Comparison of ENCODE assay signal across 8 cellular contexts in the genomic region with DNA sequence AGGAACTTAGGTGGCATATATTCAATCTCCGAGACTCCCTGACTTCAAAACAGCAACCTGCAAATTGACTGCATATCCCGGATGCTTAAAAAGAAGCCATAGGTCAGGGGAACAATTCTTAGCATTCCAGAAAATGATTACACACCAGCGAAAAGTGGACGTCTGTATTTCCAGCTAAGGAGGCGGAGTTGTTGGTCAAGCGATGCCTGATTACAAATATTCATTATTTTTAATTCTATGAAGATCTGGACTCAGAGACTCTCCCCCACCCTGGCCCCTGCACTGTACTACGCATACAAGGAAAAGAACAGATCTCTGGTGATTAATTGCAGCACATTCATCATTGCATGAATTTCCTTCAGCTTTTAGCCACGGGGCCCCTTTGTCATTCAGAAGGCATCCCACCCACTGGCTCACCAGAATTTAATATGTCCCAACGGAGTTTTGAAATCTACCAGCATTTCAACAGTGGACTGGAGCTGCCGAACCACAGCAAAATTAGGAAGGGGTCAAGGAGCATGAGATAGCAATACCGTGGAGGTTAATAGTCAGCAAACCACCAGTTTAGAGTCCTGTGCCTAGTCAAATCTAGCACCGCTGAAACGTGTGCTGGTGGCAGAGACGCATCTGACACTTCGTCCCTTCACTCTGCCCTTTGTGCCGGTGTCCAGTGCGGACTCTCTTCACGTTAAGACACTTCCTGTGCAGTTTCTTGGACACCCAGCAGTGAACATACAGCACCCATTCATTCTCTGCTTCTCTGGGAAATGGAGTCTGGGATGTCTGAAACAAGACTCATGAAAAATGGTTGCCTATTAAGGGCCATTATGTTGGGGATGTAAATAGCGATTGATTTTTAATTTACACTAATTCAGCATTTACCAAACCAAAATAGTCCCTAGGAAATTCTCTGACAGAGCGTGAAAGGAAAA. TPM values are rescaled to one million over a fixed set of nuclear protein-coding genes. Genes with fewer than 3 reads are reported as not detected.
A peak's percentile ranks its signal among the peaks of the same experiment; 100 is the strongest.
DNase-seq lines count a peak whose midpoint lies in the region; ATAC-seq, FAIRE-seq and TF ChIP-seq lines count a peak whose summit lies in the region.
"Not testable (repeated sequence)": the region's sequence is repeated elsewhere in the genome, so short reads cannot be mapped to it uniquely, and the experiment has no call there.

No MANE protein-coding gene starts in this region.

- not testable (repeated sequence) for H3K23ac ChIP-seq in neuronal stem cell (ENCODE audit: low read depth, low read length, poor library complexity)

- H2AFZ ChIP-seq in GM23338: not testable (repeated sequence)
- peak overlapping the region; percentile 5 for H2AFZ ChIP-seq in neuronal stem cell (ENCODE audit: low read length)

- not testable (repeated sequence) for H3K36me3 ChIP-seq in GM23338 (ENCODE audit: insufficient read depth); SJSA1; neuronal stem cell (replicated peaks in 1 of 2; ENCODE audit: control insufficient read depth in 2 of 2, insufficient read depth in 2 of 2, low read length in 2 of 2); spleen

- H3K27ac Mint-ChIP-seq in GM23338 (peak overlapping the region; percentile 95), chondrocyte (ENCODE audit: unreplicated experiment) (peak overlapping the region; percentile 100)

- WGBS in neuronal stem cell (ENCODE audit: extremely low coverage in 2 of 2, insufficient read length in 2 of 2, insufficient replicate concordance in 1 of 2), 2 donors: no CpG with 5 or more reads among the region's 20 CpGs
- WGBS in spleen, 5 donors: 45 to 76% (median 68%) methylated on average over 13 to 17 of the region's 20 CpGs

- not testable (repeated sequence) for H2BK12ac ChIP-seq in neuronal stem cell (ENCODE audit: low read length)

- H3K79me2 ChIP-seq in GM23338 (replicated peaks; ENCODE audit: insufficient read depth): not testable (repeated sequence)

- H2BK15ac ChIP-seq in neuronal stem cell (ENCODE audit: low read length): not testable (repeated sequence)

- not testable (repeated sequence) for ATAC-seq in GM23338

- not testable (repeated sequence) for H3K9me2 ChIP-seq in GM23338 (ENCODE audit: insufficient read depth)

- not testable (repeated sequence) for H3K18ac ChIP-seq in neuronal stem cell (ENCODE audit: low read length)

- not testable (repeated sequence) for H3K79me1 ChIP-seq in neuronal stem cell (ENCODE audit: low read depth, low read length)

- TF ChIP-seq POLR2A in spleen (IDR thresholded peaks at IDR 0.05): not testable (repeated sequence)

- intact Hi-C loops in spleen (cut with DNase I; ENCODE audit: low total_unique reads): not testable (repeated sequence)

- H2BK5ac ChIP-seq in neuronal stem cell (ENCODE audit: low read length): not testable (repeated sequence)

- H3K4me1 Mint-ChIP-seq in GM23338 (peaks cover 56% of the 10 kb centered on the region), chondrocyte (ENCODE audit: low read depth) (peaks cover 78% of the 10 kb centered on the region)

- not testable (repeated sequence) for H4K8ac ChIP-seq in neuronal stem cell (ENCODE audit: low read depth, low read length)

- not testable (repeated sequence) for TF ChIP-seq CTCF in GM23338 (conservative IDR thresholded peaks at IDR 0.05; ENCODE audit: low read depth in 2 of 2); chondrocyte (IDR thresholded peaks at IDR 0.05); spleen (IDR thresholded peaks at IDR 0.05 in 8 of 11, conservative IDR thresholded peaks at IDR 0.05 in 3 of 11)

- peaks cover 12% of the 10 kb centered on the region; the same call in 1 of the 3 replicates for H3K36me3 Mint-ChIP-seq in GM23338 (ENCODE audit: low read depth)
- H3K36me3 Mint-ChIP-seq in chondrocyte (ENCODE audit: low read depth): not testable (repeated sequence)

- peaks cover 30% of the 10 kb centered on the region for H3K4me1 ChIP-seq in GM23338 (ENCODE audit: insufficient read depth)
- peaks cover 35% of the 10 kb centered on the region for H3K4me1 ChIP-seq in SJSA1 (replicated peaks)
- peaks cover 20 to 33% of the 10 kb centered on the region in 2 donors for H3K4me1 ChIP-seq in neuronal stem cell (ENCODE audit: control insufficient read depth in 2 of 2, insufficient read depth in 1 of 2, low read depth in 1 of 2, low read length in 2 of 2)
- H3K4me1 ChIP-seq in spleen: peaks cover 0 to 34% (median 12%) of the 10 kb centered on the region in 6 donors

- peak overlapping the region; percentile 27; the same call in 1 of the 2 replicates for H3K4me3 ChIP-seq in GM23338
- not testable (repeated sequence) for H3K4me3 ChIP-seq in SJSA1; neuronal stem cell (ENCODE audit: low read length in 2 of 2); spleen

- H3K4me3 Mint-ChIP-seq in GM23338 (peak overlapping the region; percentile 51), chondrocyte (ENCODE audit: unreplicated experiment) (peak overlapping the region; percentile 25)

- H3K14ac ChIP-seq in neuronal stem cell (ENCODE audit: low read length): not testable (repeated sequence)

- H3K27ac ChIP-seq in GM23338 (ENCODE audit: low read depth) (peak overlapping the region; percentile 84), SJSA1 (peak overlapping the region; percentile 61), spleen (peak overlapping the region in 5 of 8 donors; percentile 9 to 58 (median 48))
- not testable (repeated sequence) for H3K27ac ChIP-seq in neuronal stem cell (replicated peaks; ENCODE audit: low read length)

- not testable (repeated sequence) for H3K27me3 ChIP-seq in GM23338 (ENCODE audit: insufficient read depth); SJSA1 (replicated peaks); neuronal stem cell (ENCODE audit: control insufficient read depth in 3 of 3, insufficient read depth in 3 of 3, low read depth in 1 of 3, low read length in 3 of 3); spleen (replicated peaks in 1 of 7)

- not testable (repeated sequence) for H3K9me3 Mint-ChIP-seq in GM23338; chondrocyte (ENCODE audit: low read depth)

- not testable (repeated sequence) for H4K91ac ChIP-seq in neuronal stem cell (ENCODE audit: low read depth, low read length, poor library complexity)

- H3K9ac ChIP-seq in neuronal stem cell (ENCODE audit: low read depth, low read length, poor library complexity): not testable (repeated sequence)

- H2BK120ac ChIP-seq in neuronal stem cell (ENCODE audit: low read depth, low read length): not testable (repeated sequence)

- H3K4ac ChIP-seq in neuronal stem cell (ENCODE audit: low read length): not testable (repeated sequence)

- peak; percentile 55 for FAIRE-seq in A204.1 (lab: Jason Lieb, UNC)

- DNase-seq in GM23338 (ENCODE audit: low spot score); SJSA1 (ENCODE audit: low read depth in 1 of 2, low spot score in 2 of 2); chondrocyte (ENCODE audit: low spot score); neuronal stem cell (ENCODE audit: low spot score); spleen: not testable (repeated sequence)
- DNase-seq in fibroblast of peridontal ligament (ENCODE audit: extremely low read depth): peak; percentile 56
- DNase-seq in iris pigment epithelial cell (ENCODE audit: low read depth): peak; percentile 79

- peak overlapping the region; percentile 69 for H3K4me2 ChIP-seq in GM23338
- not testable (repeated sequence) for H3K4me2 ChIP-seq in neuronal stem cell (ENCODE audit: insufficient read depth, low read length, poor library complexity, severe bottlenecking)

- not testable (repeated sequence) for H2AK5ac ChIP-seq in neuronal stem cell (ENCODE audit: low read depth, low read length)

- H3F3A ChIP-seq in GM23338 (replicated peaks; ENCODE audit: low read depth): not testable (repeated sequence)

- H4K20me1 ChIP-seq in GM23338 (replicated peaks; ENCODE audit: insufficient read depth): not testable (repeated sequence)

- H3K9me3 ChIP-seq in SJSA1 (replicated peaks); neuronal stem cell (replicated peaks in 1 of 2; ENCODE audit: control insufficient read depth in 2 of 2, insufficient read depth in 1 of 2, low read depth in 1 of 2, low read length in 2 of 2); spleen: not testable (repeated sequence)

- H3K27me3 Mint-ChIP-seq in GM23338 (ENCODE audit: insufficient read depth, low read depth, poor library complexity): peaks cover 14% of the 10 kb centered on the region
- H3K27me3 Mint-ChIP-seq in chondrocyte (ENCODE audit: low read depth): not testable (repeated sequence)

RNA-seq across cellular contexts. Expression of gene SVIL, which starts 46.8 kb away (rescaled TPM):
- total RNA-seq in GM23338 (2014; rRNA removed; shearing (Covaris generic)): 7.8 and 8.8 TPM in 2 replicates
- polyA plus RNA-seq in GM23338 (2016; fragmentation: Nextera tagmentation; extraction: Ambion mirVana) (23.9 and 34.9 TPM in 2 replicates), spleen (1 to 10 TPM; 1.4 to 2.3 (median 1.6) TPM)
- total RNA-seq in SJSA1 (2014; rRNA removed; shearing (Covaris generic)): 10.2 and 429 TPM in 2 replicates
- total RNA-seq in chondrocyte (112 to 136 TPM (median 118 TPM) in 3 replicates), spleen (10 to 100 TPM; 13.6 to 65.3 (median 24.3) TPM)
- 26.6 TPM for polyA plus RNA-seq in neuronal stem cell (2013, experiment 1 of 2)
- polyA plus RNA-seq in neuronal stem cell (2013, experiment 2 of 2): 28.1 TPM
